13 cellular contexts compared by ENCODE assay signal in the genomic region with DNA sequence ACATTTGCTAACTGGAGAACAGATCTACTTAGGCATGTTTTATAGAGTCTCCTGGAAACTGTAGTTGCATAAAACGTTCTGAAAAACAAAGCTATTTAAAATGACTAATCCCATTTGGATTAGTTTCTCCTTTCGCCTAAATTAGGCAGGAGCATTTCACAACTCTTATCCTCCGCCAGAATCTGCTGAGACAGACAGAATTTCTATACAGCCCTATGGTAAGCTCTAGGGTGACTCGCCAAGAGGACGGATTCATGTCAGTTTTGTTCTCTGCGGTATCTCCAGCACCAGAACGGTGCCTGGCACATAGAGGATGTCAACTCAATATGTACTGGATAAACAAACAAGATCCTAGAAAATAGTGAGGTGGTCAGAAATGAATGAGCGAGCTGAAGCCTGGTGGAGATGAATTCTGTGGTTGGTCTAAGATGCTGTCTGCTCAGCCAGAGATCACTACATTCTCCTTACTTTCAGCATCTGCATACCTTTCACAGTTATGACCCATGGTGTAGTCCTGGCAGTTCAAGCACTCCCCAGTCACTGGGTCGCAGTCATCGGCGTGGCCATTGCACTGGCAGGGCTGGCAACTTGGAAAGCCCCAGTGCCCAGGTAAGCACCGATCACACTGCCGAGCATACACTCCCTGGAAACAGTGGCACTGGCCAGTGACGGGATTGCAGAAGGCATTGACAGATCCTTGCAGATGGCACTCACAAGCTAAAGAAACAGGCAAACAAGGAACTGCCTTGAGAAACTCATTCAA. TPM values are rescaled to one million over a fixed set of nuclear protein-coding genes. Genes with fewer than 3 reads are reported as not detected.
DNase-seq lines count a peak whose midpoint lies in the region; ATAC-seq and TF ChIP-seq lines count a peak whose summit lies in the region.
"Had no signal": no experiment of that assay in that cellular context is flagged by ENCODE, and none has a peak within 500 bp of the region (broad histone marks: within the 10 kb centered on the region; RNA-seq: fewer than 3 reads in every experiment).

No MANE protein-coding gene starts in this region.

- H3K9me3 Mint-ChIP-seq in WTC11: no peaks in the 10 kb centered on the region
- H3K9me3 Mint-ChIP-seq: central memory CD8-positive, alpha-beta T cell; nephron progenitor cell had no signal

- POLR2A ChIA-PET in WTC11 (lab: Charles Lee): no interaction called here

- TF ChIP-seq EP300 in sigmoid colon (IDR thresholded peaks at IDR 0.05): peak in 1 of 4 donors; percentile 17

- DNase-seq in WTC11 (ENCODE audit: low spot score) (no peak), fibroblast of villous mesenchyme (ENCODE audit: low read depth) (peak; percentile 96), sigmoid colon (no peak), COLO829 (ENCODE audit: low spot score) (no peak), C1 segment of cervical spinal cord (lab: John Stamatoyannopoulos, UW) (no peak), NCI-H1436 (lab: John Stamatoyannopoulos, UW) (no peak)
- DNase-seq: NCI-H2171, nephron progenitor cell, T-helper 1 cell had no signal

- no peaks in the 10 kb centered on the region for H3K27me3 ChIP-seq in sigmoid colon

- no peaks in the 10 kb centered on the region for H3K27me3 Mint-ChIP-seq in WTC11 (ENCODE audit: low read depth)

- peaks cover 20% of the 10 kb centered on the region for H3K4me1 Mint-ChIP-seq in WTC11
- H3K4me1 Mint-ChIP-seq: central memory CD8-positive, alpha-beta T cell had no signal

- ATAC-seq in WTC11 (no peak; the same call in 1 of the 2 replicates), HG03159 (IDR thresholded peaks at IDR 0.05; ENCODE audit: unreplicated experiment) (no peak)
- ATAC-seq: HCT116 had no signal

- peaks cover 25 to 86% (median 51%) of the 10 kb centered on the region in 4 donors for H3K36me3 ChIP-seq in sigmoid colon

- intact Hi-C loops in sigmoid colon (cut with DNase I): no loop called here

- no peak overlapping the region for H3K4me3 Mint-ChIP-seq in WTC11
- H3K4me3 Mint-ChIP-seq: central memory CD8-positive, alpha-beta T cell; nephron progenitor cell had no signal

- 83 to 86% methylated on average over 14 of the region's 14 CpGs for WGBS in sigmoid colon, 2 donors

- no peaks in the 10 kb centered on the region for H3K9me3 ChIP-seq in sigmoid colon

- H3K27ac ChIP-seq in C4-2B: peak overlapping the region; percentile 28
- H3K27ac ChIP-seq in sigmoid colon: peak overlapping the region; percentile 55 to 77 (median 74)

- H3K4me1 ChIP-seq in sigmoid colon: peaks cover 0 to 66% (median 47%) of the 10 kb centered on the region in 4 donors

- TF ChIP-seq POLR2A in sigmoid colon (IDR thresholded peaks at IDR 0.05): no peak

- H3K36me3 Mint-ChIP-seq in WTC11: peaks cover 67% of the 10 kb centered on the region

- CTCF ChIA-PET in WTC11 (lab: Charles Lee): interaction anchor here (1.3 to 2.1 kb wide), 2 partner anchors 42 to 155 kb away, joined by 3 to 5 read pairs; no protein-coding TSS in a partner anchor

- peak overlapping the region; percentile 56; the same call in 1 of the 2 replicates for H3K27ac Mint-ChIP-seq in WTC11
- H3K27ac Mint-ChIP-seq: nephron progenitor cell had no signal

- TF ChIP-seq CTCF in C4-2B (conservative IDR thresholded peaks at IDR 0.05) (no peak), WTC11 (IDR thresholded peaks at IDR 0.05) (no peak), fibroblast of villous mesenchyme (IDR thresholded peaks at IDR 0.05; ENCODE audit: insufficient read depth, low read depth, low read length) (no peak), sigmoid colon (IDR thresholded peaks at IDR 0.05) (no peak)

- H3K4me3 ChIP-seq in fibroblast of villous mesenchyme (ENCODE audit: low read depth, low read length) (no peak overlapping the region), sigmoid colon (no peak overlapping the region)

TF ChIP-seq in WTC11, 78 proteins besides CTCF, POLR2A, EP300 and RAD21:
- TF ChIP-seq CREM (CRISPR knock-in tag; IDR thresholded peaks at IDR 0.05): no peak
- TF ChIP-seq, protein P1, sequence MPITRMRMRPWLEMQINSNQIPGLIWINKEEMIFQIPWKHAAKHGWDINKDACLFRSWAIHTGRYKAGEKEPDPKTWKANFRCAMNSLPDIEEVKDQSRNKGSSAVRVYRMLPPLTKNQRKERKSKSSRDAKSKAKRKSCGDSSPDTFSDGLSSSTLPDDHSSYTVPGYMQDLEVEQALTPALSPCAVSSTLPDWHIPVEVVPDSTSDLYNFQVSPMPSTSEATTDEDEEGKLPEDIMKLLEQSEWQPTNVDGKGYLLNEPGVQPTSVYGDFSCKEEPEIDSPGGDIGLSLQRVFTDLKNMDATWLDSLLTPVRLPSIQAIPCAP (CRISPR knock-in tag; IDR thresholded peaks at IDR 0.05): no peak
- TF ChIP-seq JUN (CRISPR knock-in tag; IDR thresholded peaks at IDR 0.05): no peak
- TF ChIP-seq PRRX2 (CRISPR knock-in tag; IDR thresholded peaks at IDR 0.05): no peak
- no peak for TF ChIP-seq FOXP1 (CRISPR knock-in tag; IDR thresholded peaks at IDR 0.05; ENCODE audit: borderline replicate concordance)
- TF ChIP-seq, protein P2, sequence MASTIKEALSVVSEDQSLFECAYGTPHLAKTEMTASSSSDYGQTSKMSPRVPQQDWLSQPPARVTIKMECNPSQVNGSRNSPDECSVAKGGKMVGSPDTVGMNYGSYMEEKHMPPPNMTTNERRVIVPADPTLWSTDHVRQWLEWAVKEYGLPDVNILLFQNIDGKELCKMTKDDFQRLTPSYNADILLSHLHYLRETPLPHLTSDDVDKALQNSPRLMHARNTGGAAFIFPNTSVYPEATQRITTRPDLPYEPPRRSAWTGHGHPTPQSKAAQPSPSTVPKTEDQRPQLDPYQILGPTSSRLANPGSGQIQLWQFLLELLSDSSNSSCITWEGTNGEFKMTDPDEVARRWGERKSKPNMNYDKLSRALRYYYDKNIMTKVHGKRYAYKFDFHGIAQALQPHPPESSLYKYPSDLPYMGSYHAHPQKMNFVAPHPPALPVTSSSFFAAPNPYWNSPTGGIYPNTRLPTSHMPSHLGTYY (CRISPR knock-in tag; IDR thresholded peaks at IDR 0.05): no peak
- TF ChIP-seq, protein P3, sequence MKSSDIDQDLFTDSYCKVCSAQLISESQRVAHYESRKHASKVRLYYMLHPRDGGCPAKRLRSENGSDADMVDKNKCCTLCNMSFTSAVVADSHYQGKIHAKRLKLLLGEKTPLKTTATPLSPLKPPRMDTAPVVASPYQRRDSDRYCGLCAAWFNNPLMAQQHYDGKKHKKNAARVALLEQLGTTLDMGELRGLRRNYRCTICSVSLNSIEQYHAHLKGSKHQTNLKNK (CRISPR knock-in tag; IDR thresholded peaks at IDR 0.05): no peak
- TF ChIP-seq, protein P4, sequence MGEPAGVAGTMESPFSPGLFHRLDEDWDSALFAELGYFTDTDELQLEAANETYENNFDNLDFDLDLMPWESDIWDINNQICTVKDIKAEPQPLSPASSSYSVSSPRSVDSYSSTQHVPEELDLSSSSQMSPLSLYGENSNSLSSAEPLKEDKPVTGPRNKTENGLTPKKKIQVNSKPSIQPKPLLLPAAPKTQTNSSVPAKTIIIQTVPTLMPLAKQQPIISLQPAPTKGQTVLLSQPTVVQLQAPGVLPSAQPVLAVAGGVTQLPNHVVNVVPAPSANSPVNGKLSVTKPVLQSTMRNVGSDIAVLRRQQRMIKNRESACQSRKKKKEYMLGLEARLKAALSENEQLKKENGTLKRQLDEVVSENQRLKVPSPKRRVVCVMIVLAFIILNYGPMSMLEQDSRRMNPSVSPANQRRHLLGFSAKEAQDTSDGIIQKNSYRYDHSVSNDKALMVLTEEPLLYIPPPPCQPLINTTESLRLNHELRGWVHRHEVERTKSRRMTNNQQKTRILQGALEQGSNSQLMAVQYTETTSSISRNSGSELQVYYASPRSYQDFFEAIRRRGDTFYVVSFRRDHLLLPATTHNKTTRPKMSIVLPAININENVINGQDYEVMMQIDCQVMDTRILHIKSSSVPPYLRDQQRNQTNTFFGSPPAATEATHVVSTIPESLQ (CRISPR knock-in tag; IDR thresholded peaks at IDR 0.05): no peak
- no peak for TF ChIP-seq NFATC4 (CRISPR knock-in tag; IDR thresholded peaks at IDR 0.05)
- TF ChIP-seq, protein P5, sequence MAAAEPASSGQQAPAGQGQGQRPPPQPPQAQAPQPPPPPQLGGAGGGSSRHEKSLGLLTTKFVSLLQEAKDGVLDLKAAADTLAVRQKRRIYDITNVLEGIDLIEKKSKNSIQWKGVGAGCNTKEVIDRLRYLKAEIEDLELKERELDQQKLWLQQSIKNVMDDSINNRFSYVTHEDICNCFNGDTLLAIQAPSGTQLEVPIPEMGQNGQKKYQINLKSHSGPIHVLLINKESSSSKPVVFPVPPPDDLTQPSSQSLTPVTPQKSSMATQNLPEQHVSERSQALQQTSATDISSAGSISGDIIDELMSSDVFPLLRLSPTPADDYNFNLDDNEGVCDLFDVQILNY (CRISPR knock-in tag; IDR thresholded peaks at IDR 0.05): no peak
- TF ChIP-seq MXD4 (CRISPR knock-in tag; IDR thresholded peaks at IDR 0.05; ENCODE audit: borderline replicate concordance): no peak
- TF ChIP-seq CBFB (CRISPR knock-in tag; IDR thresholded peaks at IDR 0.05; ENCODE audit: low read depth): no peak
- TF ChIP-seq KAT7 (CRISPR knock-in tag; IDR thresholded peaks at IDR 0.05; ENCODE audit: borderline replicate concordance): no peak
- no peak for TF ChIP-seq OVOL2 (CRISPR knock-in tag; IDR thresholded peaks at IDR 0.05; ENCODE audit: borderline replicate concordance)
- no peak for TF ChIP-seq TP53 (CRISPR knock-in tag; IDR thresholded peaks at IDR 0.05)
- TF ChIP-seq RORB (CRISPR knock-in tag; IDR thresholded peaks at IDR 0.05): no peak

RNA-seq across cellular contexts. Expression of a gene that starts 44.0 kb away (rescaled TPM):
- total RNA-seq in WTC11 (2021): 77.8 to 101 TPM (median 78.4 TPM) in 3 replicates
- 438 and 483 TPM in 2 replicates for total RNA-seq in fibroblast of villous mesenchyme
- 100 to 1,000 TPM; 161 to 246 (median 185) TPM for total RNA-seq in sigmoid colon
- polyA plus RNA-seq in sigmoid colon: 100 to 1,000 TPM in 1 of 3 donors, 10 to 100 TPM in 2; 16.9 to 103 (median 22.8) TPM
